In genomic region chr6:138109042-138109997, GRCh38 we compare ENCODE assay signal across 8 cellular contexts. TPM values are rescaled to one million over a fixed set of nuclear protein-coding genes. Genes with fewer than 3 reads are reported as not detected.
DNase-seq lines count a peak whose midpoint lies in the region; TF ChIP-seq lines count a peak whose summit lies in the region.

No MANE protein-coding gene starts in this region.

- H3K79me2 ChIP-seq in neural cell (replicated peaks; ENCODE audit: insufficient read depth, low read length): no peaks in the 10 kb centered on the region

- H3K4me3 ChIP-seq in epithelial cell of proximal tubule (ENCODE audit: low read depth, low read length) (no peak overlapping the region), neural cell (ENCODE audit: low read length) (no peak overlapping the region), stomach (no peak overlapping the region)

- H3K9ac ChIP-seq in neural cell (ENCODE audit: low read length): no peak overlapping the region

- no peak overlapping the region for H3K27ac ChIP-seq in neural cell (ENCODE audit: low read length)
- no peak overlapping the region for H3K27ac ChIP-seq in stomach

- peaks cover 6 to 38% (median 28%) of the 10 kb centered on the region in 4 donors for H3K4me1 ChIP-seq in stomach

- no peak for TF ChIP-seq POLR2A in stomach (IDR thresholded peaks at IDR 0.05)

- H3K27me3 ChIP-seq in neural cell (ENCODE audit: insufficient read depth, low read depth, low read length) (peaks cover 24% of the 10 kb centered on the region), stomach (peaks cover 0 to 21% (median 9%) of the 10 kb centered on the region in 3 donors)

- TF ChIP-seq EP300 in neural cell (conservative IDR thresholded peaks at IDR 0.05; ENCODE audit: poor library complexity, severe bottlenecking) (no peak), stomach (IDR thresholded peaks at IDR 0.05) (no peak)

- DNase-seq in NCI-H2227 (lab: John Stamatoyannopoulos, UW; ENCODE audit: unreplicated experiment) (peak; percentile 7), NCI-H2227 treated with DMSO at 0.1 percent for 48 hours (lab: John Stamatoyannopoulos, UW) (no peak), HUDEP-2 (lab: John Stamatoyannopoulos, UW; ENCODE audit: unreplicated experiment in 76 of 76) (peak in 54 of 76 experiments; percentile 10 to 72 (median 50)), OCI-M2 (lab: John Stamatoyannopoulos, UW; ENCODE audit: unreplicated experiment) (peak; percentile 30), activated T-cell treated with anti-CD3 and anti-CD28 coated beads for 1 hour (ENCODE audit: low read depth) (peak; percentile 71), epithelial cell of proximal tubule (ENCODE audit: low read depth) (no peak), stomach (peak; percentile 85)

- no peaks in the 10 kb centered on the region for H3K9me2 ChIP-seq in neural cell (ENCODE audit: insufficient read depth, low read length)

- H3K36me3 ChIP-seq in neural cell (ENCODE audit: insufficient read depth, low read length) (no peaks in the 10 kb centered on the region), stomach (no peaks in the 10 kb centered on the region)

- H3F3A ChIP-seq in neural cell (ENCODE audit: insufficient read depth, low read length, poor library complexity, severe bottlenecking): no peaks in the 10 kb centered on the region

- no peak overlapping the region for H3K4me2 ChIP-seq in neural cell (ENCODE audit: low read length)

- peak; percentile 98 for TF ChIP-seq CTCF in epithelial cell of proximal tubule (conservative IDR thresholded peaks at IDR 0.05; ENCODE audit: low read depth, low read length)
- TF ChIP-seq CTCF in neural cell (IDR thresholded peaks at IDR 0.05; ENCODE audit: poor library complexity, severe bottlenecking): peak; percentile 86
- TF ChIP-seq CTCF in stomach (IDR thresholded peaks at IDR 0.05): peak in 6 of 7 experiments; percentile 7 to 98 (median 96)

- H4K20me1 ChIP-seq in neural cell (ENCODE audit: insufficient read depth): no peaks in the 10 kb centered on the region

- TF ChIP-seq RAD21 in neural cell (conservative IDR thresholded peaks at IDR 0.05): peak; percentile 84

- WGBS in stomach, 5 donors: 33 to 44% (median 34%) methylated on average over 7 of the region's 7 CpGs

- no peak overlapping the region for H2AFZ ChIP-seq in neural cell (ENCODE audit: low read depth, low read length)

- intact Hi-C loops in stomach (cut with DNase I; ENCODE audit: low total_unique reads): no loop called here

- H3K9me3 ChIP-seq in neural cell (ENCODE audit: low read length) (no peaks in the 10 kb centered on the region), stomach (no peaks in the 10 kb centered on the region)

TF ChIP-seq in neural cell, 6 proteins besides CTCF, POLR2A, EP300 and RAD21:
- TF ChIP-seq EZH2 (IDR thresholded peaks at IDR 0.05; ENCODE audit: borderline replicate concordance, insufficient read depth, low read length, poor library complexity, severe bottlenecking) (no peak), SMC3 (conservative IDR thresholded peaks at IDR 0.05; ENCODE audit: poor library complexity) (peak; percentile 87)

RNA-seq across cellular contexts. Expression of gene PERP, which starts 2.1 kb away (rescaled TPM):
- 65.6 and 68.0 TPM in 2 replicates for total RNA-seq in epithelial cell of proximal tubule
- polyA plus RNA-seq in neural cell: 0.79 and 2.0 TPM in 2 replicates
- polyA minus RNA-seq in neural cell: 0.73 and 0.93 TPM in 2 replicates
- 10 to 100 TPM in 3 of 5 donors, 1 to 10 TPM in 2; 3.8 to 53.1 (median 12.8) TPM for total RNA-seq in stomach
- polyA plus RNA-seq in stomach: 100 to 1,000 TPM in 1 of 3 donors, 10 to 100 TPM in 2; 24.0 to 159 (median 24.2) TPM

RNA-seq across cellular contexts. Expression of gene ARFGEF3, which starts 52.4 kb away (rescaled TPM):
- total RNA-seq in epithelial cell of proximal tubule: 7.8 and 9.5 TPM in 2 replicates
- polyA plus RNA-seq in neural cell: 4.5 and 4.6 TPM in 2 replicates
- 13.6 and 16.6 TPM in 2 replicates for polyA minus RNA-seq in neural cell
- total RNA-seq in stomach: 10 to 100 TPM; 13.0 to 44.6 (median 32.1) TPM
- polyA plus RNA-seq in stomach: 1 to 10 TPM; 3.2 to 5.2 (median 4.3) TPM

Comparison
In these comparisons a context has a peak if more than half of its experiments do, and no peak if none do; other contexts are left out.
1. DNase-seq: peak in NCI-H2227 (single experiment), HUDEP-2 (54 of 76), OCI-M2 (single experiment), activated T-cell treated with anti-CD3 and anti-CD28 coated beads for 1 hour (single experiment) and stomach (single experiment); none in NCI-H2227 treated with DMSO at 0.1 percent for 48 hours (single experiment) and epithelial cell of proximal tubule (single experiment).
2. Peak in every context shown above with its lines, with median percentiles within 50 percentile points of each other: CTCF ChIP-seq.